Comparison of ENCODE assay signal across 15 cellular contexts in genomic region chr6:24836116-24836515, GRCh38. TPM values are rescaled to one million over a fixed set of nuclear protein-coding genes. Genes with fewer than 3 reads are reported as not detected.
A peak's percentile ranks its signal among the peaks of the same experiment; 100 is the strongest.
DNase-seq lines count a peak whose midpoint lies in the region; ATAC-seq and TF ChIP-seq lines count a peak whose summit lies in the region.
"Had no signal": no experiment of that assay in that cellular context is flagged by ENCODE, and none has a peak within 500 bp of the region (broad histone marks: within the 10 kb centered on the region; RNA-seq: fewer than 3 reads in every experiment).

No MANE protein-coding gene starts in this region.

- DNase-seq in activated naive CD4-positive, alpha-beta T cell treated with anti-CD3 and anti-CD28 coated beads, Interleukin-2, amount 10 ng/mL, durations not matched to agents 7 days and 5 days = no peak
- no peak for DNase-seq in activated naive CD4-positive, alpha-beta T cell treated with anti-CD3 and anti-CD28 coated beads, Interleukin-2, amount 50 U/mL, for 16 hours
- DNase-seq in activated naive CD4-positive, alpha-beta T cell treated with anti-CD3 and anti-CD28 coated beads, Interleukin-2, amount 50 U/mL, for 72 hours (ENCODE audit: low spot score in 2 of 2) = no peak
- DNase-seq in immature natural killer cell (no peak), testis (no peak), NCI-H69 (lab: John Stamatoyannopoulos, UW) (no peak)
- DNase-seq in activated T-helper 2 cell treated with anti-CD3 and anti-CD28 coated beads, Interferon-gamma antibody, Interleukin-2, Interleukin-4, amounts not matched to agents 10 μg/mL and 5 μg/mL and 100 μg/mL, durations not matched to agents 14 hours and 24 hours and 36 hours (ENCODE audit: low spot score) = no peak
- DNase-seq: activated CD8-positive, alpha-beta memory T cell treated with anti-CD3 and anti-CD28 coated beads, Interleukin-2, amount 10 ng/mL, durations not matched to agents 7 days and 5 days; aorta; GM23248; NCI-H510A; stimulated activated CD4-positive, alpha-beta T cell treated with anti-CD3 and anti-CD28 coated beads, Interleukin-15, amount 100 ng/mL, for 24 hours had no signal

- 29 to 41% methylated on average over 2 of the region's 2 CpGs for WGBS in testis, 2 donors

- CTCF ChIA-PET in activated naive CD4-positive, alpha-beta T cell treated with anti-CD3 and anti-CD28 coated beads, Interleukin-2, amount 10 ng/mL, durations not matched to agents 7 days and 5 days (lab: Charles Lee) = no interaction called here

- intact Hi-C loops in testis (cut with DNase I; ENCODE audit: low total_unique reads) = no loop called here
- intact Hi-C loops in activated T-helper 2 cell treated with anti-CD3 and anti-CD28 coated beads, Interferon-gamma antibody, Interleukin-2, Interleukin-4, amounts not matched to agents 10 μg/mL and 5 μg/mL and 100 μg/mL, durations not matched to agents 14 hours and 24 hours and 36 hours (cut with micrococcal nuclease) = no loop called here

- no peaks in the 10 kb centered on the region for H3K9me3 Mint-ChIP-seq in activated naive CD4-positive, alpha-beta T cell treated with anti-CD3 and anti-CD28 coated beads, Interleukin-2, amount 10 ng/mL, durations not matched to agents 7 days and 5 days
- H3K9me3 Mint-ChIP-seq in activated naive CD4-positive, alpha-beta T cell treated with anti-CD3 and anti-CD28 coated beads, Interleukin-2, amount 50 U/mL, for 72 hours = no peaks in the 10 kb centered on the region
- H3K9me3 Mint-ChIP-seq in immature natural killer cell = no peaks in the 10 kb centered on the region
- H3K9me3 Mint-ChIP-seq in activated T-helper 2 cell treated with anti-CD3 and anti-CD28 coated beads, Interferon-gamma antibody, Interleukin-2, Interleukin-4, amounts not matched to agents 10 μg/mL and 5 μg/mL and 100 μg/mL, durations not matched to agents 14 hours and 24 hours and 36 hours = peaks cover 7% of the 10 kb centered on the region

- H3K4me3 Mint-ChIP-seq in activated naive CD4-positive, alpha-beta T cell treated with anti-CD3 and anti-CD28 coated beads, Interleukin-2, amount 10 ng/mL, durations not matched to agents 7 days and 5 days = no peak overlapping the region
- H3K4me3 Mint-ChIP-seq in immature natural killer cell = no peak overlapping the region
- H3K4me3 Mint-ChIP-seq in activated T-helper 2 cell treated with anti-CD3 and anti-CD28 coated beads, Interferon-gamma antibody, Interleukin-2, Interleukin-4, amounts not matched to agents 10 μg/mL and 5 μg/mL and 100 μg/mL, durations not matched to agents 14 hours and 24 hours and 36 hours (ENCODE audit: low read depth) = no peak overlapping the region
- H3K4me3 Mint-ChIP-seq: activated CD8-positive, alpha-beta memory T cell treated with anti-CD3 and anti-CD28 coated beads, Interleukin-2, amount 10 ng/mL, durations not matched to agents 7 days and 5 days had no signal

- H3K27me3 ChIP-seq in testis = no peaks in the 10 kb centered on the region

- H3K27ac ChIP-seq in testis = peak overlapping the region; percentile 38 to 67
- H3K27ac ChIP-seq: GM23248 had no signal

- H3K27me3 Mint-ChIP-seq in activated naive CD4-positive, alpha-beta T cell treated with anti-CD3 and anti-CD28 coated beads, Interleukin-2, amount 10 ng/mL, durations not matched to agents 7 days and 5 days = no peaks in the 10 kb centered on the region
- peaks cover 3 to 56% (median 11%) of the 10 kb centered on the region in 3 donors for H3K27me3 Mint-ChIP-seq in immature natural killer cell (ENCODE audit: low read depth in 3 of 3)
- no peaks in the 10 kb centered on the region for H3K27me3 Mint-ChIP-seq in activated T-helper 2 cell treated with anti-CD3 and anti-CD28 coated beads, Interferon-gamma antibody, Interleukin-2, Interleukin-4, amounts not matched to agents 10 μg/mL and 5 μg/mL and 100 μg/mL, durations not matched to agents 14 hours and 24 hours and 36 hours (ENCODE audit: low read depth)
- H3K27me3 Mint-ChIP-seq: activated CD8-positive, alpha-beta memory T cell treated with anti-CD3 and anti-CD28 coated beads, Interleukin-2, amount 10 ng/mL, durations not matched to agents 7 days and 5 days had no signal

- H3K4me3 ChIP-seq in testis = no peak overlapping the region
- H3K4me3 ChIP-seq: GM23248 had no signal

- H3K27ac Mint-ChIP-seq in activated naive CD4-positive, alpha-beta T cell treated with anti-CD3 and anti-CD28 coated beads, Interleukin-2, amount 10 ng/mL, durations not matched to agents 7 days and 5 days = peak overlapping the region; percentile 77
- H3K27ac Mint-ChIP-seq in activated naive CD4-positive, alpha-beta T cell treated with anti-CD3 and anti-CD28 coated beads, Interleukin-2, amount 50 U/mL, for 72 hours = peak overlapping the region; percentile 52 to 67
- H3K27ac Mint-ChIP-seq in immature natural killer cell = peak overlapping the region; percentile 46 to 89 (median 76)
- no peak overlapping the region for H3K27ac Mint-ChIP-seq in activated T-helper 2 cell treated with anti-CD3 and anti-CD28 coated beads, Interferon-gamma antibody, Interleukin-2, Interleukin-4, amounts not matched to agents 10 μg/mL and 5 μg/mL and 100 μg/mL, durations not matched to agents 14 hours and 24 hours and 36 hours

- no peak for ATAC-seq in activated naive CD4-positive, alpha-beta T cell treated with anti-CD3 and anti-CD28 coated beads, Interleukin-2, amount 50 U/mL, for 72 hours
- ATAC-seq in HG02798 (IDR thresholded peaks at IDR 0.05; ENCODE audit: poor library complexity, unreplicated experiment) = no peak
- ATAC-seq: activated CD8-positive, alpha-beta memory T cell treated with anti-CD3 and anti-CD28 coated beads, Interleukin-2, amount 10 ng/mL, durations not matched to agents 7 days and 5 days had no signal

- no peak for TF ChIP-seq CTCF in testis (IDR thresholded peaks at IDR 0.05)

- peaks cover 61% of the 10 kb centered on the region for H3K4me1 Mint-ChIP-seq in activated naive CD4-positive, alpha-beta T cell treated with anti-CD3 and anti-CD28 coated beads, Interleukin-2, amount 10 ng/mL, durations not matched to agents 7 days and 5 days
- peaks cover 57 to 88% of the 10 kb centered on the region in 2 donors for H3K4me1 Mint-ChIP-seq in immature natural killer cell
- peaks cover 13% of the 10 kb centered on the region for H3K4me1 Mint-ChIP-seq in activated T-helper 2 cell treated with anti-CD3 and anti-CD28 coated beads, Interferon-gamma antibody, Interleukin-2, Interleukin-4, amounts not matched to agents 10 μg/mL and 5 μg/mL and 100 μg/mL, durations not matched to agents 14 hours and 24 hours and 36 hours (ENCODE audit: low read depth)

- H3K36me3 ChIP-seq in testis (ENCODE audit: low read depth, missing control alignments) = no peaks in the 10 kb centered on the region

- peaks cover 41% of the 10 kb centered on the region for H3K4me1 ChIP-seq in testis

- H3K9me3 ChIP-seq in testis = no peaks in the 10 kb centered on the region

- TF ChIP-seq POLR2A in testis (IDR thresholded peaks at IDR 0.05) = no peak

- H3K36me3 Mint-ChIP-seq in activated naive CD4-positive, alpha-beta T cell treated with anti-CD3 and anti-CD28 coated beads, Interleukin-2, amount 10 ng/mL, durations not matched to agents 7 days and 5 days = peaks cover 92% of the 10 kb centered on the region
- H3K36me3 Mint-ChIP-seq in activated naive CD4-positive, alpha-beta T cell treated with anti-CD3 and anti-CD28 coated beads, Interleukin-2, amount 50 U/mL, for 72 hours = peaks cover 15 to 67% of the 10 kb centered on the region in 2 donors
- H3K36me3 Mint-ChIP-seq in immature natural killer cell = peaks cover 44 to 85% (median 60%) of the 10 kb centered on the region in 3 donors
- peaks cover 81% of the 10 kb centered on the region for H3K36me3 Mint-ChIP-seq in activated T-helper 2 cell treated with anti-CD3 and anti-CD28 coated beads, Interferon-gamma antibody, Interleukin-2, Interleukin-4, amounts not matched to agents 10 μg/mL and 5 μg/mL and 100 μg/mL, durations not matched to agents 14 hours and 24 hours and 36 hours (ENCODE audit: low read depth)

RNA-seq across cellular contexts. Expression of gene ARMH2, which starts 37.4 kb away (rescaled TPM):
- total RNA-seq in activated naive CD4-positive, alpha-beta T cell treated with anti-CD3 and anti-CD28 coated beads, Interleukin-2, amount 50 U/mL, for 72 hours = under 1 TPM in 1 of 2 donors, not detected in 1; 0.31 TPM
- polyA plus RNA-seq in immature natural killer cell (not detected), testis (ENCODE audit: insufficient read depth, low read depth, low replicate concordance) (31.7 TPM)
- 1 to 10 TPM; 2.1 to 3.4 TPM for total RNA-seq in testis
- total RNA-seq in activated T-helper 2 cell treated with anti-CD3 and anti-CD28 coated beads, Interferon-gamma antibody, Interleukin-2, Interleukin-4, amounts not matched to agents 10 μg/mL and 5 μg/mL and 100 μg/mL, durations not matched to agents 14 hours and 24 hours and 36 hours = not detected in 2 replicates
- total RNA-seq: aorta, GM23248, lower leg skin, M059J had no signal
- polyA plus RNA-seq: aorta, GM23248 had no signal
